Comparison of ENCODE assay signal across 1 cellular context in the genomic region with DNA sequence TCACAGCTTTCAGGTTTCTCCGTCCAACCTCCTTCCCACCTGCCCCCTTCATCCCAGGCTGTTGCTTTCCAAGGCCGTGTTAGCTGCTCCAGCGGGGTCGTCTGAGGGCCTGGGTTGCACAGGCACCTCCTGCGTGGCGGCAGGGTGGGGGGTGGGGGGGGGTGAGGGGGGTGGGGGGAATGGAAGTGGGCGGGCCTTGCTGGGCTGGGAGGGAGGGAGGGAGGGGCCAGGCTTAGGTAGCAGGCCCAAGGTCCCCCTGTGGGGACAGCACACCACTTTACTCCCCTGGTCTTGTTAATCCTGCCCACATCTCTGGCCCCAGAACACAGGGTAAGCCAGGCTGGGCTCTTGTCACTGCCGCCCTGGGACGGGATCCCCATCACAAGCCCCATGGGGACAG.
TF ChIP-seq lines count a peak whose summit lies in the region.

No MANE protein-coding gene starts in this region.

TF ChIP-seq in K562, 482 proteins besides CTCF, POLR2A, EP300 and RAD21 (continued from another document):
- no peak for TF ChIP-seq EP400 (IDR thresholded peaks at IDR 0.05)
- TF ChIP-seq ZNF75A (CRISPR knock-in tag; IDR thresholded peaks at IDR 0.05) = no peak
- TF ChIP-seq, protein P1, sequence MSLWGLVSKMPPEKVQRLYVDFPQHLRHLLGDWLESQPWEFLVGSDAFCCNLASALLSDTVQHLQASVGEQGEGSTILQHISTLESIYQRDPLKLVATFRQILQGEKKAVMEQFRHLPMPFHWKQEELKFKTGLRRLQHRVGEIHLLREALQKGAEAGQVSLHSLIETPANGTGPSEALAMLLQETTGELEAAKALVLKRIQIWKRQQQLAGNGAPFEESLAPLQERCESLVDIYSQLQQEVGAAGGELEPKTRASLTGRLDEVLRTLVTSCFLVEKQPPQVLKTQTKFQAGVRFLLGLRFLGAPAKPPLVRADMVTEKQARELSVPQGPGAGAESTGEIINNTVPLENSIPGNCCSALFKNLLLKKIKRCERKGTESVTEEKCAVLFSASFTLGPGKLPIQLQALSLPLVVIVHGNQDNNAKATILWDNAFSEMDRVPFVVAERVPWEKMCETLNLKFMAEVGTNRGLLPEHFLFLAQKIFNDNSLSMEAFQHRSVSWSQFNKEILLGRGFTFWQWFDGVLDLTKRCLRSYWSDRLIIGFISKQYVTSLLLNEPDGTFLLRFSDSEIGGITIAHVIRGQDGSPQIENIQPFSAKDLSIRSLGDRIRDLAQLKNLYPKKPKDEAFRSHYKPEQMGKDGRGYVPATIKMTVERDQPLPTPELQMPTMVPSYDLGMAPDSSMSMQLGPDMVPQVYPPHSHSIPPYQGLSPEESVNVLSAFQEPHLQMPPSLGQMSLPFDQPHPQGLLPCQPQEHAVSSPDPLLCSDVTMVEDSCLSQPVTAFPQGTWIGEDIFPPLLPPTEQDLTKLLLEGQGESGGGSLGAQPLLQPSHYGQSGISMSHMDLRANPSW (CRISPR knock-in tag; IDR thresholded peaks at IDR 0.05) = no peak
